ENCODE assay signal across 8 cellular contexts in the genomic region with DNA sequence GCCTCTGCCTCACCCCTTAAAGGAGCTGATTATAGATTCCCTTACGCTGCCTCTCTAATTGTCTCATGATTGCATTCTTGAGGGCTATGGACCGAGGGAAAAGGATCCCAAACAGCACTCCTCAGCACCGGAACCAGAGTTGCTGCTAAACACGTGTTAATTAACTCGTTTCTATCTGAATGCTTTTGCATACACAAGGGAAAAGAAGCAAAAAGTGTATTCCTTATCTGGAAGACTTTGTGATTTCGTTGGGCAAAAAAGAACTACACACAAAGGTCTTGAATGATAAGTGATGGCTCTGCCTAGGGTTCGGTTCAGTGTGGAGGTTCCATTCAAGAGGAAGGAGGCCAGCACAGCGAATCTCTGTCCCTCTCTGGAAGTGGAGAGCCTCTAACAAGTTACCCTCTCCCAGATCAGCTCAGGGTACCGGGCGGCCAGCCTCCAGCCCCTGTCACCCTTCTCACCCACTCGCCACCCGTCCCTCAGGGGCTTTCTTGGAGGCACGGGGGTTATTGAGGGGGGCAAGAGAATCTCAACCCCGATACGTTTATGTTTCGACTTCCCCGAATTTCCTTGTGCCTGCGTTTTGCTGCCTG. TPM values are rescaled to one million over a fixed set of nuclear protein-coding genes. Genes with fewer than 3 reads are reported as not detected.
DNase-seq lines count a peak whose midpoint lies in the region; ATAC-seq and TF ChIP-seq lines count a peak whose summit lies in the region.

No MANE protein-coding gene starts in this region.

- peak overlapping the region; percentile 77 for H2AFZ ChIP-seq in GM23248

- H3K4me3 Mint-ChIP-seq in activated B cell treated with CpG ODN at 0.5 μM for 24 hours = peak overlapping the region; percentile 92

- H3K36me3 ChIP-seq in GM23248 (ENCODE audit: low read depth) (no peaks in the 10 kb centered on the region), prostate gland (no peaks in the 10 kb centered on the region)

- peak overlapping the region; percentile 89 for H3K27ac Mint-ChIP-seq in activated B cell treated with CpG ODN at 0.5 μM for 24 hours

- POLR2A ChIA-PET in activated B cell treated with CpG ODN at 0.5 μM for 24 hours (lab: Charles Lee) = interaction anchor here (0.6 to 3.2 kb wide), 4 partner anchors 22 to 52 kb away, joined by 5 to 19 read pairs (median 10); a partner anchor contains a TSS

- no peak for ATAC-seq in activated B cell treated with CpG ODN at 0.5 μM for 24 hours (ENCODE audit: low read depth)
- no peak for ATAC-seq in HG03280 (IDR thresholded peaks at IDR 0.05; ENCODE audit: unreplicated experiment)
- ATAC-seq in HG03139 (IDR thresholded peaks at IDR 0.05; ENCODE audit: unreplicated experiment) = no peak

- H3K9me3 Mint-ChIP-seq in activated B cell treated with CpG ODN at 0.5 μM for 24 hours = no peaks in the 10 kb centered on the region

- H3K4me1 ChIP-seq in GM23248 (ENCODE audit: insufficient read depth) = peaks cover 42% of the 10 kb centered on the region
- peaks cover 29% of the 10 kb centered on the region for H3K4me1 ChIP-seq in prostate gland (replicated peaks)

- CTCF ChIA-PET in activated B cell treated with CpG ODN at 0.5 μM for 24 hours (lab: Charles Lee) = no interaction called here

- H4K20me1 ChIP-seq in GM23248 (ENCODE audit: insufficient read depth) = no peaks in the 10 kb centered on the region; the same call in 1 of the 2 replicates

- H3K9me2 ChIP-seq in GM23248 (ENCODE audit: insufficient read depth) = no peaks in the 10 kb centered on the region

- DNase-seq in AG10803 (ENCODE audit: low read depth) = peak; percentile 45
- peak; percentile 66 for DNase-seq in GM23248
- DNase-seq in activated B cell treated with CpG ODN at 0.5 μM for 24 hours = no peak
- DNase-seq in fibroblast of pulmonary artery (ENCODE audit: low read depth) = no peak
- no peak for DNase-seq in prostate gland (ENCODE audit: low spot score)
- no peak for DNase-seq in COR-L47 (lab: John Stamatoyannopoulos, UW)

- in situ Hi-C loops in GM23248 (cut with MboI) = loop anchor here (10.0 kb wide), 1 partner anchor 64 kb away; a partner anchor contains a TSS

- H3F3A ChIP-seq in GM23248 (ENCODE audit: insufficient read depth) = peaks cover 10% of the 10 kb centered on the region

- 3% methylated on average over 18 of the region's 18 CpGs for WGBS in GM23248 (ENCODE audit: low coverage in 1 of 2, low lambda C conversion rate in 2 of 2, missing lambda C conversion rate in 2 of 2), 2 experiments
- WGBS in prostate gland = 8% methylated on average over 18 of the region's 18 CpGs

- peaks cover 35% of the 10 kb centered on the region for H3K79me2 ChIP-seq in GM23248 (ENCODE audit: insufficient read depth)

- H3K9ac ChIP-seq in GM23248 = peak overlapping the region; percentile 90

- intact Hi-C loops in activated B cell treated with CpG ODN at 0.5 μM for 24 hours (cut with micrococcal nuclease) = loop anchor here (1.0 to 10.0 kb wide), 13 partner anchors 21 to 1224 kb away; a partner anchor contains a TSS
- intact Hi-C loops in prostate gland (cut with DNase I) = loop anchor here (2.0 kb wide), 1 partner anchor 24 kb away; a partner anchor contains a TSS

- H3K27me3 Mint-ChIP-seq in activated B cell treated with CpG ODN at 0.5 μM for 24 hours = no peaks in the 10 kb centered on the region

- H3K27me3 ChIP-seq in GM23248 (replicated peaks; ENCODE audit: insufficient read depth) (no peaks in the 10 kb centered on the region), prostate gland (replicated peaks; ENCODE audit: insufficient read depth) (no peaks in the 10 kb centered on the region)

- TF ChIP-seq CTCF in AG10803 (conservative IDR thresholded peaks at IDR 0.05; ENCODE audit: low read length) (no peak), activated B cell treated with CpG ODN at 0.5 μM for 24 hours (IDR thresholded peaks at IDR 0.05) (no peak), fibroblast of pulmonary artery (IDR thresholded peaks at IDR 0.05; ENCODE audit: low read length, missing control alignments) (no peak), prostate gland (IDR thresholded peaks at IDR 0.05) (no peak)

- no peaks in the 10 kb centered on the region for H3K9me3 ChIP-seq in GM23248 (ENCODE audit: low read depth)
- no peaks in the 10 kb centered on the region for H3K9me3 ChIP-seq in prostate gland

- peaks cover 10% of the 10 kb centered on the region for H3K36me3 Mint-ChIP-seq in activated B cell treated with CpG ODN at 0.5 μM for 24 hours (ENCODE audit: low read depth)

- H3K4me3 ChIP-seq in AG10803 (ENCODE audit: low read length) (peak overlapping the region; percentile 88), GM23248 (peak overlapping the region; percentile 93), fibroblast of pulmonary artery (replicated peaks; ENCODE audit: low read depth, low read length) (peak overlapping the region; percentile 85), prostate gland (peak overlapping the region; percentile 59 to 62)

- TF ChIP-seq POLR2A in prostate gland (IDR thresholded peaks at IDR 0.05) = no peak

- peak overlapping the region; percentile 94 for H3K27ac ChIP-seq in GM23248
- H3K27ac ChIP-seq in prostate gland = peak overlapping the region; percentile 93 to 97

- peaks cover 36% of the 10 kb centered on the region for H3K4me1 Mint-ChIP-seq in activated B cell treated with CpG ODN at 0.5 μM for 24 hours

- H3K4me2 ChIP-seq in GM23248 (ENCODE audit: unreplicated experiment) = peak overlapping the region; percentile 82

RNA-seq across cellular contexts. Expression of a gene that starts 0.5 kb away (rescaled TPM):
- total RNA-seq in GM23248 (2014; rRNA removed; shearing (Covaris generic)) = 80.3 and 94.6 TPM in 2 replicates
- polyA plus RNA-seq in GM23248 (2016; fragmentation: Nextera tagmentation; extraction: Ambion mirVana) = 59.4 and 61.2 TPM in 2 replicates
- 69.1 and 72.5 TPM in 2 replicates for total RNA-seq in activated B cell treated with CpG ODN at 0.5 μM for 24 hours
- 100 to 1,000 TPM in 1 of 2 donors, 10 to 100 TPM in 1; 77.1 to 141 TPM for total RNA-seq in prostate gland

RNA-seq across cellular contexts. Expression of a gene that starts 1.2 kb away (rescaled TPM):
- total RNA-seq in GM23248 (2014; rRNA removed; shearing (Covaris generic)) = 16.2 and 27.7 TPM in 2 replicates
- polyA plus RNA-seq in GM23248 (2016; fragmentation: Nextera tagmentation; extraction: Ambion mirVana) = 27.6 and 28.3 TPM in 2 replicates
- total RNA-seq in activated B cell treated with CpG ODN at 0.5 μM for 24 hours (7.5 and 8.1 TPM in 2 replicates), prostate gland (10 to 100 TPM; 13.1 to 18.5 TPM)

RNA-seq across cellular contexts. Expression of a gene that starts 10.5 kb away (rescaled TPM):
- total RNA-seq in GM23248 (2014; rRNA removed; shearing (Covaris generic)) = 1.1 TPM in 1 of 2 replicates, not detected in the other
- 0.26 TPM in 1 of 2 replicates, not detected in the other for polyA plus RNA-seq in GM23248 (2016; fragmentation: Nextera tagmentation; extraction: Ambion mirVana)
- total RNA-seq in activated B cell treated with CpG ODN at 0.5 μM for 24 hours (1.2 TPM in 2 replicates), prostate gland (10 to 100 TPM in 1 of 2 donors, 1 to 10 TPM in 1; 1.7 to 11.0 TPM)

RNA-seq across cellular contexts. Expression of a gene that starts 21.7 kb away (rescaled TPM):
- total RNA-seq in GM23248 (2014; rRNA removed; shearing (Covaris generic)) = 141 and 145 TPM in 2 replicates
- 109 and 111 TPM in 2 replicates for polyA plus RNA-seq in GM23248 (2016; fragmentation: Nextera tagmentation; extraction: Ambion mirVana)
- total RNA-seq in activated B cell treated with CpG ODN at 0.5 μM for 24 hours (97.6 and 103 TPM in 2 replicates), prostate gland (100 to 1,000 TPM; 107 to 122 TPM)

RNA-seq across cellular contexts. Expression of a gene that starts 24.4 kb away (rescaled TPM):
- total RNA-seq in GM23248 (2014; rRNA removed; shearing (Covaris generic)) = 33.6 and 43.3 TPM in 2 replicates
- 19.9 and 20.4 TPM in 2 replicates for polyA plus RNA-seq in GM23248 (2016; fragmentation: Nextera tagmentation; extraction: Ambion mirVana)
- total RNA-seq in activated B cell treated with CpG ODN at 0.5 μM for 24 hours (40.5 and 43.5 TPM in 2 replicates), prostate gland (10 to 100 TPM; 79.8 to 99.4 TPM)

Comparison
In these comparisons a context has a peak if more than half of its experiments do, and no peak if none do; other contexts are left out.
1. DNase-seq: peak in AG10803 (single experiment) and GM23248 (single experiment); none in activated B cell treated with CpG ODN at 0.5 μM for 24 hours (single experiment), fibroblast of pulmonary artery (single experiment), prostate gland (single experiment) and COR-L47 (single experiment).
2. Peak in every context shown above with its lines, with median percentiles within 50 percentile points of each other: H3K4me3 ChIP-seq.